ENCODE assay signal across 8 cellular contexts in the genomic region with DNA sequence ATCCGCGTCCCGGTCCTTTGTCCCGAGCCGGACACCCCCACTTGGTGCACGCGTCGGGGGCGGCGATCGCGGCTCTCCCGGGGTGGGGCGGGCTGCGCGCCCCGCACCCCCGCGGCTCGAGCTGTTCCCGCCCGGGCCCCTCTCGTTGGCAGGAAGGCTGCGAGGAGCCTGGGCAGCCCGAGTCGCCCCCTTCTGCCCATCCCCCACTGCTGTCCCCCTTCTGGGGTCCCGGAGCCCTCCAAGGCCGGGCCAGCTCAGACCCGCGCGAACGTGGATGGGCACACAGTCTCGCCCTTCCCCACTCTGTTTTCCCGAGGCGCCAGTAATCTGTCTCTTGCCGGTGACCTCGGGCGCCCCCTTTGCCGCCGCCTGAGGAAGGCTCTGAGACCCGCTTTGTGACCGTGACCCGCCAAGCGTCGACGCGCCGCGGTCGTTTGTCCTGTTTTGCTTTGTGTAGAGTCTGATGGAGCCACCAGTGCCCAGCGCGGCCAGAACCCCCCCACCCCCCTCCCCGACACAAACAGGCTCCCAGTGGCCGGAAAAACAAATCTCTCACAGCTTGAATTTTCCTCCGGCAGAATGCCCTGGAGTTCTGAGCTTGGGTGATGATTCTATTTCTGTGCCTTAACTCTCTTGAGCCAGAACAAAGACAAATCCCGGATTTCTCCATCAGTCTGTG. TPM values are rescaled to one million over a fixed set of nuclear protein-coding genes. Genes with fewer than 3 reads are reported as not detected.
DNase-seq lines count a peak whose midpoint lies in the region; ATAC-seq and TF ChIP-seq lines count a peak whose summit lies in the region.

No MANE protein-coding gene starts in this region.

- CTCF ChIA-PET in GM10248 (lab: Yijun Ruan, JAX): interaction anchor here (2.1 kb wide), 1 partner anchor 11 kb away, joined by 5 read pairs; no protein-coding TSS in a partner anchor

- peak; percentile 44 for TF ChIP-seq CTCF in GM10248 (IDR thresholded peaks at IDR 0.05; ENCODE audit: control extremely low read depth, extremely low read depth, low read depth, missing control alignments)

- POLR2A ChIA-PET in GM10248 (lab: Yijun Ruan, JAX): no interaction called here

- peaks cover 1% of the 10 kb centered on the region; the same call in 1 of the 2 replicates for H3K4me1 ChIP-seq in iPS DF 6.9 (ENCODE audit: control insufficient read depth, insufficient read depth, low read length)

- WGBS in iPS DF 6.9 (ENCODE audit: insufficient coverage, insufficient read length): no CpG with 5 or more reads among the region's 56 CpGs

- intact Hi-C loops in sciatic nerve (cut with DNase I): no loop called here

- H3K9me3 ChIP-seq in iPS DF 6.9 (ENCODE audit: control insufficient read depth, insufficient read depth, low read length): no peaks in the 10 kb centered on the region

- DNase-seq in GM10248 (ENCODE audit: extremely low spot score) (no peak), NCI-H1930 (lab: John Stamatoyannopoulos, UW) (peak; percentile 12 to 19), iPS DF 6.9 (ENCODE audit: low read depth, low spot score) (no peak), sciatic nerve (ENCODE audit: low spot score) (peak; percentile 65), kidney tubule cell (ENCODE audit: low spot score) (no peak), UCSD-AML1 (lab: John Stamatoyannopoulos, UW; ENCODE audit: unreplicated experiment) (no peak)

- peaks cover 10% of the 10 kb centered on the region; the same call in 1 of the 2 replicates for H3K27me3 ChIP-seq in iPS DF 6.9 (ENCODE audit: control insufficient read depth, insufficient read depth, low read length)

- H3K36me3 ChIP-seq in iPS DF 6.9 (ENCODE audit: control insufficient read depth, insufficient read depth, low read length): no peaks in the 10 kb centered on the region; the same call in 1 of the 2 replicates

- peak overlapping the region; percentile 90 for H3K4me3 ChIP-seq in iPS DF 6.9 (ENCODE audit: low read length)

- H3K27ac ChIP-seq in angular gyrus (ENCODE audit: low read depth, low read length): peak overlapping the region; percentile 79
- no peak overlapping the region for H3K27ac ChIP-seq in iPS DF 6.9 (ENCODE audit: low read length)

- ATAC-seq in sciatic nerve (peak; percentile 3), HG02840 (IDR thresholded peaks at IDR 0.05; ENCODE audit: low FRiP score, unreplicated experiment) (no peak)

RNA-seq across cellular contexts. Expression of gene C14orf132, which starts 0.6 kb away (rescaled TPM):
- total RNA-seq in sciatic nerve: 18.7 TPM

Comparison
In these comparisons a context has a peak if more than half of its experiments do, and no peak if none do; other contexts are left out.
1. DNase-seq: peak in NCI-H1930 (2 of 2) and sciatic nerve (single experiment); none in GM10248 (single experiment), iPS DF 6.9 (single experiment), kidney tubule cell (single experiment) and UCSD-AML1 (single experiment).